8 cellular contexts compared by ENCODE assay signal in genomic region chr6:128518531-128519131, GRCh38. TPM values are rescaled to one million over a fixed set of nuclear protein-coding genes. Genes with fewer than 3 reads are reported as not detected.
DNase-seq lines count a peak whose midpoint lies in the region; ATAC-seq, FAIRE-seq and TF ChIP-seq lines count a peak whose summit lies in the region.

No MANE protein-coding gene starts in this region.

- peak overlapping the region; percentile 89 for H3K4me3 ChIP-seq in adipocyte (ENCODE audit: low read length)
- H3K4me3 ChIP-seq in kidney (ENCODE audit: low read length in 2 of 2): peak overlapping the region; percentile 95 to 98
- H3K4me3 ChIP-seq in suprapubic skin: peak overlapping the region; percentile 85

- DNase-seq in T-helper 1 cell: no peak
- DNase-seq in adipocyte (ENCODE audit: low read depth): peak; percentile 37
- DNase-seq in kidney: no peak
- no peak for DNase-seq in suprapubic skin (ENCODE audit: low spot score in 2 of 2)
- no peak for DNase-seq in middle frontal gyrus (ENCODE audit: extremely low spot score, low spot score)
- no peak for DNase-seq in H4 (ENCODE audit: low spot score)

- no peaks in the 10 kb centered on the region for H3K36me3 Mint-ChIP-seq in T-helper 1 cell treated with Interleukin-12 subunit alpha and Interleukin-12 subunit beta and Interleukin-4 antibody, amounts not matched to agents 30 μg/mL and 1 μg/mL, for 36 hours (ENCODE audit: low read depth)

- peak overlapping the region; percentile 93 for H3K4me3 Mint-ChIP-seq in T-helper 1 cell treated with Interleukin-12 subunit alpha and Interleukin-12 subunit beta and Interleukin-4 antibody, amounts not matched to agents 30 μg/mL and 1 μg/mL, for 36 hours

- peak overlapping the region in 1 of 2 donors; percentile 98 for H3K27ac ChIP-seq in kidney (ENCODE audit: low read depth in 2 of 2, low read length in 2 of 2)
- H3K27ac ChIP-seq in suprapubic skin: peak overlapping the region; percentile 94

- H3K9me3 Mint-ChIP-seq in T-helper 1 cell treated with Interleukin-12 subunit alpha and Interleukin-12 subunit beta and Interleukin-4 antibody, amounts not matched to agents 30 μg/mL and 1 μg/mL, for 36 hours: no peaks in the 10 kb centered on the region

- no peak for FAIRE-seq in kidney (lab: Jason Lieb, UNC)

- H3K27ac Mint-ChIP-seq in T-helper 1 cell treated with Interleukin-12 subunit alpha and Interleukin-12 subunit beta and Interleukin-4 antibody, amounts not matched to agents 30 μg/mL and 1 μg/mL, for 36 hours: peak overlapping the region; percentile 60

- H3K27me3 ChIP-seq in adipocyte (replicated peaks; ENCODE audit: control insufficient read depth, insufficient read depth, low read length): no peaks in the 10 kb centered on the region
- H3K27me3 ChIP-seq in suprapubic skin: no peaks in the 10 kb centered on the region

- intact Hi-C loops in kidney (cut with DNase I): no loop called here

- no peak for TF ChIP-seq CTCF in kidney (IDR thresholded peaks at IDR 0.05; ENCODE audit: borderline replicate concordance, extremely low read depth, insufficient read depth)
- TF ChIP-seq CTCF in suprapubic skin (IDR thresholded peaks at IDR 0.05): no peak

- H3K9me3 ChIP-seq in adipocyte (ENCODE audit: control insufficient read depth, low read length) (no peaks in the 10 kb centered on the region), kidney (ENCODE audit: control insufficient read depth in 1 of 2, low read length in 2 of 2) (no peaks in the 10 kb centered on the region), suprapubic skin (no peaks in the 10 kb centered on the region)

- no peak for TF ChIP-seq POLR2A in suprapubic skin (IDR thresholded peaks at IDR 0.05)

- ATAC-seq in HG03439 (IDR thresholded peaks at IDR 0.05; ENCODE audit: unreplicated experiment): no peak

- 16% methylated on average over 12 of the region's 20 CpGs for whole genome bisulfite sequencing in suprapubic skin

- H3K36me3 ChIP-seq in adipocyte (ENCODE audit: control insufficient read depth, insufficient read depth, low read length, severe bottlenecking) (no peaks in the 10 kb centered on the region), kidney (ENCODE audit: control insufficient read depth in 1 of 2, insufficient read depth in 2 of 2, low read length in 2 of 2) (no peaks in the 10 kb centered on the region), suprapubic skin (no peaks in the 10 kb centered on the region)

- peaks cover 21% of the 10 kb centered on the region for H3K4me1 ChIP-seq in adipocyte (ENCODE audit: control insufficient read depth, insufficient read depth, low read length)
- H3K4me1 ChIP-seq in kidney (ENCODE audit: control insufficient read depth in 1 of 2, insufficient read depth in 1 of 2, low read depth in 1 of 2, low read length in 2 of 2): peaks cover 0 to 23% of the 10 kb centered on the region in 2 donors
- H3K4me1 ChIP-seq in suprapubic skin: peaks cover 29% of the 10 kb centered on the region

- TF ChIP-seq EP300 in suprapubic skin (IDR thresholded peaks at IDR 0.05): no peak

- H3K9ac ChIP-seq in adipocyte (ENCODE audit: low read length): peak overlapping the region; percentile 92
- H3K9ac ChIP-seq in kidney (ENCODE audit: low read length in 2 of 2): peak overlapping the region; percentile 65 to 99

- H3K27me3 Mint-ChIP-seq in T-helper 1 cell treated with Interleukin-12 subunit alpha and Interleukin-12 subunit beta and Interleukin-4 antibody, amounts not matched to agents 30 μg/mL and 1 μg/mL, for 36 hours (ENCODE audit: low read depth): peaks cover 82% of the 10 kb centered on the region

- H3K4me1 Mint-ChIP-seq in T-helper 1 cell treated with Interleukin-12 subunit alpha and Interleukin-12 subunit beta and Interleukin-4 antibody, amounts not matched to agents 30 μg/mL and 1 μg/mL, for 36 hours (ENCODE audit: low read depth): peaks cover 20% of the 10 kb centered on the region

RNA-seq across cellular contexts. Expression of gene PTPRK, which starts 1.8 kb away (rescaled TPM):
- total RNA-seq in kidney (72.8 TPM), suprapubic skin (10 to 100 TPM; 40.1 to 82.0 (median 57.6) TPM)
- polyA plus RNA-seq in kidney (ENCODE audit: insufficient read depth, low read depth, low replicate concordance): 9.2 TPM
- 20.7 and 24.4 TPM in 2 replicates for total RNA-seq in H4 (2014; rRNA removed; shearing (Covaris generic))
